In the genomic region with DNA sequence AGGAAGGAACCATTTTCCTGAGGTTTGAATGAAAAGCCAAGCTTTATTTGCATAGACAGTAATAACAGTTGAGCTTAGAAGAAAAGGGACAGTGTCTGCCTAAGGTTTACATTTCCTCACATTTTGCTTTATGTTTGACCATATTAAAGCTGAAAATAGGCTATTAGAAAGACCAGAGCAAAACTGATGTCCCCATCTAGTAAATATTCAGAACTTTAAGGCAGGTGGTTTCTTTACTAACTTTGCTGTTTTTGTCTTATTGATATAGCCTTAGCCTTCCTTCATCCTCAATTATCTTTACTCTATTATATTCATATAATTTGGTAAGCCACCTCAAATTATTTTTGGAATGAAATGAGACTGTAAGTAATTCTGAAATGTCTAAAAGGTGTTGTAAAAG, we compare ENCODE assay signal across 19 cellular contexts. TPM values are rescaled to one million over a fixed set of nuclear protein-coding genes. Genes with fewer than 3 reads are reported as not detected.
A peak's percentile ranks its signal among the peaks of the same experiment; 100 is the strongest.
DNase-seq lines count a peak whose midpoint lies in the region; ATAC-seq and TF ChIP-seq lines count a peak whose summit lies in the region.
"Had no signal": no experiment of that assay in that cellular context is flagged by ENCODE, and none has a peak within 500 bp of the region (broad histone marks: within the 10 kb centered on the region; RNA-seq: fewer than 3 reads in every experiment).

No MANE protein-coding gene starts in this region.

- CTCF ChIA-PET in IMR-90 (lab: Yijun Ruan, JAX) = interaction anchor here (1.0 to 1.2 kb wide), 2 partner anchors 9 to 100 kb away, joined by 3 to 5 read pairs; no protein-coding TSS in a partner anchor

- peak overlapping the region; percentile 49 for H2AFZ ChIP-seq in IMR-90 (replicated peaks; ENCODE audit: low read length, poor library complexity)
- no peak overlapping the region for H2AFZ ChIP-seq in trophoblast cell (ENCODE audit: insufficient read depth, low read length, poor library complexity)

- POLR2A ChIA-PET in IMR-90 (lab: Charles Lee; ENCODE audit: unreplicated experiment) = no interaction called here

- H3K4ac ChIP-seq in IMR-90 (ENCODE audit: low read depth, low read length) = peak overlapping the region; percentile 99
- H3K4ac ChIP-seq in trophoblast cell (ENCODE audit: low read depth, low read length) = no peak overlapping the region

- peak overlapping the region; percentile 94 for H3K14ac ChIP-seq in IMR-90 (replicated peaks; ENCODE audit: low read depth, low read length)
- H3K14ac ChIP-seq in trophoblast cell (ENCODE audit: low read length) = no peak overlapping the region

- no TSS peak for BruUV-seq in IMR-90 (replicated peaks; lab: Mats Ljungman, UMichigan)

- no peak overlapping the region for H3K4me2 ChIP-seq in IMR-90 (ENCODE audit: low read depth, low read length)
- H3K4me2 ChIP-seq in trophoblast cell (ENCODE audit: low read length) = no peak overlapping the region

- TF ChIP-seq CTCF in IMR-90 (conservative IDR thresholded peaks at IDR 0.05; ENCODE audit: low read depth, low read length) (no peak), transverse colon (IDR thresholded peaks at IDR 0.05) (no peak)

- dilution Hi-C loops in IMR-90 (cut with HindIII; ENCODE audit: low sequenced_read_pairs, unreplicated experiment) = loop anchor here (25.0 kb wide), 1 partner anchor 101 kb away; a partner anchor contains a TSS

- TF ChIP-seq POLR2A in IMR-90 (IDR thresholded peaks at IDR 0.05; ENCODE audit: low read depth, low read length) = no peak
- no peak for TF ChIP-seq POLR2A in transverse colon (IDR thresholded peaks at IDR 0.05)

- 0 out of 2 replicates have a peak overlapping the region, but pooled peaks have one; percentile 80 for H3K56ac ChIP-seq in IMR-90 (ENCODE audit: extremely low read depth, insufficient read depth, low read length)

- H4K5ac ChIP-seq in IMR-90 (ENCODE audit: low read depth, low read length) = 0 out of 2 replicates have a peak overlapping the region, but pooled peaks have one; percentile 8

- peak overlapping the region; percentile 49; the same call in 1 of the 2 replicates for H3K18ac ChIP-seq in IMR-90 (ENCODE audit: low read depth, low read length)
- no peak overlapping the region for H3K18ac ChIP-seq in trophoblast cell (ENCODE audit: low read length)

- TF ChIP-seq RAD21 in IMR-90 (IDR thresholded peaks at IDR 0.05; ENCODE audit: low read length) = no peak

- H3K9me3 ChIP-seq in IMR-90 (ENCODE audit: control insufficient read depth, insufficient read depth, low read length) (no peaks in the 10 kb centered on the region), trophoblast cell (ENCODE audit: insufficient read depth, low read depth, low read length) (no peaks in the 10 kb centered on the region), transverse colon (no peaks in the 10 kb centered on the region)
- H3K9me3 ChIP-seq: BE2C, HAP-1 had no signal

- H2BK120ac ChIP-seq in IMR-90 (ENCODE audit: low read depth, low read length) = peak overlapping the region; percentile 100
- no peak overlapping the region for H2BK120ac ChIP-seq in trophoblast cell (ENCODE audit: insufficient read depth, low read length, poor library complexity)

- H2BK5ac ChIP-seq in IMR-90 (ENCODE audit: low read depth, low read length, poor library complexity, severe bottlenecking) (peak overlapping the region; percentile 90), trophoblast cell (ENCODE audit: low read depth, low read length, poor library complexity) (no peak overlapping the region)

- H4K8ac ChIP-seq in IMR-90 (ENCODE audit: low read depth in 2 of 2, low read length in 2 of 2) (peak overlapping the region; percentile 31 to 95), trophoblast cell (ENCODE audit: low read depth, low read length) (no peak overlapping the region)

- intact Hi-C loops in IMR-90 (cut with micrococcal nuclease) (no loop called here), transverse colon (cut with DNase I; ENCODE audit: low total_unique reads) (no loop called here), Right ventricle myocardium inferior (cut with DNase I) (no loop called here)

- no peak overlapping the region for H4K12ac ChIP-seq in trophoblast cell (ENCODE audit: low read depth, low read length)

- H3K23ac ChIP-seq in IMR-90 (ENCODE audit: low read depth, low read length) = peak overlapping the region; percentile 95; the same call in 1 of the 2 replicates
- H3K23ac ChIP-seq in trophoblast cell (ENCODE audit: low read length) = no peak overlapping the region

- H3K36me3 ChIP-seq in IMR-90 (ENCODE audit: control insufficient read depth, insufficient read depth, low read length) (no peaks in the 10 kb centered on the region), trophoblast cell (ENCODE audit: control insufficient read depth in 1 of 2, insufficient read depth in 2 of 2, low read length in 2 of 2) (no peaks in the 10 kb centered on the region), transverse colon (no peaks in the 10 kb centered on the region)
- H3K36me3 ChIP-seq: BE2C, HAP-1 had no signal

- H2BK20ac ChIP-seq in IMR-90 (ENCODE audit: low read depth, low read length) = peak overlapping the region; percentile 100

- H3K9me1 ChIP-seq in IMR-90 (ENCODE audit: insufficient read depth, low read length) = peaks cover 33% of the 10 kb centered on the region

- peak overlapping the region; percentile 19 for H2BK12ac ChIP-seq in trophoblast cell (ENCODE audit: low read length)

- in situ Hi-C loops in IMR-90 (cut with MboI; ENCODE audit: low sequenced_read_pairs) (no loop called here), transverse colon (cut with MboI; ENCODE audit: low pct_ligation_motif_present in 1 of 4, low pct_unique_long_range_greater_than_20kb in 1 of 4, low sequenced_read_pairs in 3 of 4) (no loop called here)

- H4K20me1 ChIP-seq in IMR-90 (ENCODE audit: insufficient read depth, low read length) = no peaks in the 10 kb centered on the region; the same call in 1 of the 2 replicates

- no peak overlapping the region for H3K9ac ChIP-seq in IMR-90 (ENCODE audit: low read depth, low read length)
- no peak overlapping the region for H3K9ac ChIP-seq in trophoblast cell (ENCODE audit: low read length)

- TF ChIP-seq EP300 in transverse colon (IDR thresholded peaks at IDR 0.05; ENCODE audit: low read depth) = no peak

- peak overlapping the region; percentile 97 for H4K91ac ChIP-seq in IMR-90 (ENCODE audit: insufficient read depth, low read depth, low read length)
- no peak overlapping the region for H4K91ac ChIP-seq in trophoblast cell (ENCODE audit: low read depth, low read length)

- no peaks in the 10 kb centered on the region for H3K27me3 ChIP-seq in IMR-90 (ENCODE audit: control insufficient read depth, insufficient read depth, low read length)
- no peaks in the 10 kb centered on the region for H3K27me3 ChIP-seq in trophoblast cell (ENCODE audit: insufficient read depth, low read length)
- H3K27me3 ChIP-seq in transverse colon = peaks cover 22% of the 10 kb centered on the region
- H3K27me3 ChIP-seq: BE2C had no signal

- DNase-seq in IMR-90 = no peak
- no peak for DNase-seq in trophoblast cell
- no peak for DNase-seq in transverse colon
- no peak for DNase-seq in activated effector memory CD4-positive, alpha-beta T cell treated with Interleukin-2 at 50 U/mL for 16 hours
- no peak for DNase-seq in Right ventricle myocardium inferior (ENCODE audit: missing footprints)
- DNase-seq: ACHN; BE2C; C1 segment of cervical spinal cord; CD4-positive, CD25-positive, alpha-beta regulatory T cell; CD8-positive, alpha-beta memory T cell; COR-L47; DMS 273 treated with DMSO at 0.1 percent for 48 hours; GDM1; KBM-7 had no signal

- H3K27ac ChIP-seq in IMR-90 (ENCODE audit: insufficient read depth, low read length) = peak overlapping the region; percentile 58; the same call in 1 of the 2 replicates
- peak overlapping the region; percentile 4 for H3K27ac ChIP-seq in cingulate gyrus (ENCODE audit: low read depth, low read length)
- no peak overlapping the region for H3K27ac ChIP-seq in trophoblast cell (ENCODE audit: low read depth, low read length)
- peak overlapping the region in 3 of 4 donors; percentile 77 to 83 (median 80) for H3K27ac ChIP-seq in transverse colon
- H3K27ac ChIP-seq: HL-60 had no signal

- H2AK9ac ChIP-seq in IMR-90 (replicated peaks; ENCODE audit: low read depth, low read length, poor library complexity) = no peak overlapping the region

- peak overlapping the region; percentile 72 for H2BK15ac ChIP-seq in IMR-90 (ENCODE audit: low read depth, low read length)

- ATAC-seq in IMR-90 (ENCODE audit: low read depth) (no peak), Right ventricle myocardium inferior (no peak), HG03108 (IDR thresholded peaks at IDR 0.05; ENCODE audit: unreplicated experiment) (no peak), GM18511 (IDR thresholded peaks at IDR 0.05; ENCODE audit: unreplicated experiment) (no peak)

- H2AK5ac ChIP-seq in IMR-90 (ENCODE audit: low read depth, low read length) (peak overlapping the region; percentile 97), trophoblast cell (ENCODE audit: low read length) (peak overlapping the region; percentile 45)

- no peaks in the 10 kb centered on the region for H3K79me2 ChIP-seq in trophoblast cell (ENCODE audit: control insufficient read depth, insufficient read depth, low read length, poor library complexity)

- H3K4me1 ChIP-seq in IMR-90 (ENCODE audit: control insufficient read depth, insufficient read depth, low read length) (peaks cover 26% of the 10 kb centered on the region), trophoblast cell (ENCODE audit: control insufficient read depth in 1 of 2, insufficient read depth in 2 of 2, low read length in 2 of 2) (peaks cover 7 to 13% of the 10 kb centered on the region in 2 experiments), transverse colon (peaks cover 16 to 33% (median 20%) of the 10 kb centered on the region in 4 donors)

- H3K79me1 ChIP-seq in IMR-90 (ENCODE audit: low read depth in 1 of 2, low read length in 2 of 2) = peaks cover 0 to 11% of the 10 kb centered on the region in 2 experiments; a peak in 1 of 4 replicates
- H3K79me1 ChIP-seq in trophoblast cell (ENCODE audit: low read length) = peaks cover 6% of the 10 kb centered on the region

- H3K4me3 ChIP-seq in IMR-90 (ENCODE audit: insufficient read depth, low read depth, low read length) = no peak overlapping the region
- H3K4me3 ChIP-seq in trophoblast cell (ENCODE audit: low read depth, low read length) = no peak overlapping the region
- H3K4me3 ChIP-seq in transverse colon = no peak overlapping the region
- H3K4me3 ChIP-seq: HAP-1 had no signal

TF ChIP-seq in IMR-90, 13 proteins besides CTCF, POLR2A, EP300 and RAD21 (continues in another document):
- no peak for TF ChIP-seq MXI1 (IDR thresholded peaks at IDR 0.05; ENCODE audit: borderline replicate concordance, low read depth, low read length)
- no peak for TF ChIP-seq FOS (IDR thresholded peaks at IDR 0.05; ENCODE audit: low read depth, low read length)
- TF ChIP-seq CEBPB (IDR thresholded peaks at IDR 0.05; ENCODE audit: low read depth, low read length) = no peak
- TF ChIP-seq RFX5 (IDR thresholded peaks at IDR 0.05; ENCODE audit: low read depth, low read length) = no peak

RNA-seq across cellular contexts. Expression of a gene that starts 53.6 kb away (rescaled TPM):
- under 0.01 TPM in 1 of 2 replicates, not detected in the other for total RNA-seq in IMR-90 (2012; rRNA removed)
- 0.09 TPM in 2 replicates for polyA plus RNA-seq in IMR-90 (2012; rRNA removed)
- polyA plus RNA-seq in IMR-90 (2012; cell fraction: cytosol; rRNA removed) = 0.12 TPM in 1 of 2 replicates, not detected in the other
- polyA plus RNA-seq in IMR-90 (2012; cell fraction: nucleus; rRNA removed; ENCODE audit: low replicate concordance) = 0.07 and 0.16 TPM in 2 replicates
- 0.30 and 0.33 TPM in 2 replicates for polyA plus RNA-seq in trophoblast cell (2013)
- 10 to 100 TPM in 3 of 4 donors, 1 to 10 TPM in 1; 5.2 to 66.6 (median 34.5) TPM for total RNA-seq in transverse colon
- total RNA-seq in Right ventricle myocardium inferior = 31.5 TPM
